ENCODE assay signal across 10 cellular contexts in genomic region chr3:52982839-52983238, GRCh38.
DNase-seq lines count a peak whose midpoint lies in the region; ATAC-seq and FAIRE-seq lines count a peak whose summit lies in the region.
"Had no signal": no experiment of that assay in that cellular context is flagged by ENCODE, and none has a peak within 500 bp of the region (broad histone marks: within the 10 kb centered on the region; RNA-seq: fewer than 3 reads in every experiment).

No MANE protein-coding gene starts in this region.

- H3K9ac ChIP-seq in BLaER1: no peak overlapping the region

- H3K36me3 ChIP-seq in BLaER1 (no peaks in the 10 kb centered on the region), small intestine (ENCODE audit: control insufficient read depth in 2 of 2, insufficient read depth in 2 of 2, low read length in 2 of 2) (no peaks in the 10 kb centered on the region)
- H3K36me3 ChIP-seq: left lung had no signal

- no peak overlapping the region for H3K4me3 ChIP-seq in BLaER1
- no peak overlapping the region for H3K4me3 ChIP-seq in small intestine (ENCODE audit: low read depth in 1 of 2, low read length in 2 of 2)
- H3K4me3 ChIP-seq: K562, left lung had no signal

- peaks cover 22% of the 10 kb centered on the region for H3K9me3 ChIP-seq in BLaER1
- no peaks in the 10 kb centered on the region for H3K9me3 ChIP-seq in T-helper 17 cell (ENCODE audit: control insufficient read depth, low read length, poor library complexity, severe bottlenecking)
- no peaks in the 10 kb centered on the region for H3K9me3 ChIP-seq in small intestine (ENCODE audit: control insufficient read depth, low read depth)

- H3K4me3 Mint-ChIP-seq in T-helper 17 cell: peak overlapping the region; percentile 22

- peak overlapping the region; percentile 98 for H3K27ac Mint-ChIP-seq in T-helper 17 cell

- ATAC-seq in GM18909 (IDR thresholded peaks at IDR 0.05; ENCODE audit: poor library complexity, unreplicated experiment) (peak; percentile 39), HG03045 (IDR thresholded peaks at IDR 0.05; ENCODE audit: unreplicated experiment) (peak; percentile 19), T-helper 17 cell (peak; percentile 24)

- H3K4me1 Mint-ChIP-seq in T-helper 17 cell: peaks cover 40% of the 10 kb centered on the region

- no peaks in the 10 kb centered on the region for H3K27me3 Mint-ChIP-seq in T-helper 17 cell

- H3K4me2 ChIP-seq in BLaER1: peak overlapping the region; percentile 64

- H3K4me1 ChIP-seq in BLaER1 (peaks cover 53% of the 10 kb centered on the region), small intestine (ENCODE audit: control insufficient read depth in 2 of 2, insufficient read depth in 1 of 2, low read depth in 1 of 2, low read length in 1 of 2) (no peaks in the 10 kb centered on the region)

- no peaks in the 10 kb centered on the region for H3K36me3 Mint-ChIP-seq in T-helper 17 cell (ENCODE audit: low read depth)

- H3K27me3 ChIP-seq in BLaER1 (no peaks in the 10 kb centered on the region), small intestine (ENCODE audit: control insufficient read depth in 2 of 2, insufficient read depth in 2 of 2, low read length in 2 of 2) (no peaks in the 10 kb centered on the region)
- H3K27me3 ChIP-seq: left lung had no signal

- H3K27ac ChIP-seq in BLaER1: no peak overlapping the region
- H3K27ac ChIP-seq in small intestine (ENCODE audit: low read depth in 1 of 2, low read length in 1 of 2): peak overlapping the region in 1 of 2 donors; percentile 29

- FAIRE-seq in small intestine (lab: Jason Lieb, UNC): no peak
- FAIRE-seq: K562 had no signal

- DNase-seq in T-helper 17 cell (no peak), small intestine (no peak), DMS 273 treated with DMSO at 0.1 percent for 48 hours (lab: John Stamatoyannopoulos, UW) (no peak), medulla oblongata (ENCODE audit: extremely low spot score) (no peak), DMS153 (lab: John Stamatoyannopoulos, UW) (no peak)
- DNase-seq: left lung had no signal

- 49 to 77% (median 75%) methylated on average over 2 of the region's 2 CpGs for WGBS in small intestine, 3 donors

- peaks cover 86% of the 10 kb centered on the region for H4K20me1 ChIP-seq in BLaER1
